2 cellular contexts compared by ENCODE assay signal in the genomic region with DNA sequence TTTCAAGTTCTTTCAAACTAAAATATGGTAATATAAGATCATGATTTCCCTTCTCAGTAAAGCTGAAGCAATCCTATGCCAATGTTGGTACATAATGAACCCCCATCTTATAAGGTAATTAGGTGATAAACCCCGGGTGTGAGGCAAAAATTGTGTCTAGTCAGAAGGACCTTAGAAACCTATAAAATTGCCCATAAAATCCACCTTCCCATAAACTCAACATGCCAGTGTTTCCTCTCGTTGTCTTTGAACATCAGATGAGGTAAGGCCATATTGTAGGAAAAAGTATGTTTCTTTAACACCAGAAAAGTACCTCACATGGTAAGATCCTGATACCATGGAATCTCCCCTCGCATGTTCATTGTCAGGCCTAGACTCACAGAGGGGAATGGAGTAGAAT.
TF ChIP-seq lines count a peak whose summit lies in the region.

No MANE protein-coding gene starts in this region.

TF ChIP-seq in IMR-90, 13 proteins besides CTCF, POLR2A, EP300 and RAD21:
- TF ChIP-seq CHD1 (IDR thresholded peaks at IDR 0.05; ENCODE audit: low read depth, low read length): no peak
- TF ChIP-seq SMC3 (IDR thresholded peaks at IDR 0.05; ENCODE audit: low read depth, low read length): no peak
- no peak for TF ChIP-seq NFE2L2 (IDR thresholded peaks at IDR 0.05; ENCODE audit: low read depth, low read length)
- TF ChIP-seq, protein P1, sequence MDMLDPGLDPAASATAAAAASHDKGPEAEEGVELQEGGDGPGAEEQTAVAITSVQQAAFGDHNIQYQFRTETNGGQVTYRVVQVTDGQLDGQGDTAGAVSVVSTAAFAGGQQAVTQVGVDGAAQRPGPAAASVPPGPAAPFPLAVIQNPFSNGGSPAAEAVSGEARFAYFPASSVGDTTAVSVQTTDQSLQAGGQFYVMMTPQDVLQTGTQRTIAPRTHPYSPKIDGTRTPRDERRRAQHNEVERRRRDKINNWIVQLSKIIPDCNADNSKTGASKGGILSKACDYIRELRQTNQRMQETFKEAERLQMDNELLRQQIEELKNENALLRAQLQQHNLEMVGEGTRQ (IDR thresholded peaks at IDR 0.05; ENCODE audit: low read depth, low read length): no peak
- TF ChIP-seq RFX5 (IDR thresholded peaks at IDR 0.05; ENCODE audit: low read depth, low read length): no peak
- TF ChIP-seq MAFK (IDR thresholded peaks at IDR 0.05; ENCODE audit: low read depth, low read length): no peak
- no peak for TF ChIP-seq FOS (IDR thresholded peaks at IDR 0.05; ENCODE audit: low read depth, low read length)
- TF ChIP-seq MAZ (IDR thresholded peaks at IDR 0.05; ENCODE audit: borderline replicate concordance, low read depth, low read length): no peak
- no peak for TF ChIP-seq CEBPB (IDR thresholded peaks at IDR 0.05; ENCODE audit: low read depth, low read length)
- TF ChIP-seq, protein P2, sequence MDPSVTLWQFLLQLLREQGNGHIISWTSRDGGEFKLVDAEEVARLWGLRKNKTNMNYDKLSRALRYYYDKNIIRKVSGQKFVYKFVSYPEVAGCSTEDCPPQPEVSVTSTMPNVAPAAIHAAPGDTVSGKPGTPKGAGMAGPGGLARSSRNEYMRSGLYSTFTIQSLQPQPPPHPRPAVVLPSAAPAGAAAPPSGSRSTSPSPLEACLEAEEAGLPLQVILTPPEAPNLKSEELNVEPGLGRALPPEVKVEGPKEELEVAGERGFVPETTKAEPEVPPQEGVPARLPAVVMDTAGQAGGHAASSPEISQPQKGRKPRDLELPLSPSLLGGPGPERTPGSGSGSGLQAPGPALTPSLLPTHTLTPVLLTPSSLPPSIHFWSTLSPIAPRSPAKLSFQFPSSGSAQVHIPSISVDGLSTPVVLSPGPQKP (IDR thresholded peaks at IDR 0.05; ENCODE audit: borderline replicate concordance, low read depth, low read length): no peak
- TF ChIP-seq MXI1 (IDR thresholded peaks at IDR 0.05; ENCODE audit: borderline replicate concordance, low read depth, low read length): no peak
- TF ChIP-seq BHLHE40 (IDR thresholded peaks at IDR 0.05; ENCODE audit: low read depth, low read length): no peak
- no peak for TF ChIP-seq RCOR1 (IDR thresholded peaks at IDR 0.05; ENCODE audit: insufficient replicate concordance, low read length)

TF ChIP-seq in GM12878, 131 proteins besides CTCF, POLR2A, EP300 and RAD21:
- TF ChIP-seq ZNF207 (IDR thresholded peaks at IDR 0.05; ENCODE audit: borderline replicate concordance): no peak
- no peak for TF ChIP-seq DPF2 (IDR thresholded peaks at IDR 0.05)
- TF ChIP-seq USF1 (IDR thresholded peaks at IDR 0.05; ENCODE audit: borderline replicate concordance, extremely low read length, insufficient read depth, low read depth, low read length): no peak
- TF ChIP-seq CREM (IDR thresholded peaks at IDR 0.05; ENCODE audit: low read depth): no peak
TF ChIP-seq in GM12878: peak in this region for 0.
